ENCODE assay signal across 8 cellular contexts in genomic region chr12:70849265-70849960, GRCh38.
DNase-seq lines count a peak whose midpoint lies in the region; ATAC-seq and TF ChIP-seq lines count a peak whose summit lies in the region.

No MANE protein-coding gene starts in this region.

- no peak overlapping the region for H3K4me3 ChIP-seq in retinal pigment epithelial cell (ENCODE audit: low read length)

- TF ChIP-seq CTCF in retinal pigment epithelial cell (conservative IDR thresholded peaks at IDR 0.05; ENCODE audit: low read depth, low read length), result peak; percentile 53

- ATAC-seq in HG02623 (IDR thresholded peaks at IDR 0.05; ENCODE audit: unreplicated experiment), result no peak

- peak; percentile 6 for DNase-seq in NCI-H2227 (lab: John Stamatoyannopoulos, UW; ENCODE audit: unreplicated experiment)
- DNase-seq in NCI-H2227 treated with DMSO at 0.1 percent for 48 hours (lab: John Stamatoyannopoulos, UW), result no peak
- DNase-seq in NCI-H226, result peak; percentile 42
- DNase-seq in fibroblast of gingiva (ENCODE audit: low read depth), result peak; percentile 54
- DNase-seq in retinal pigment epithelial cell (ENCODE audit: low read depth), result peak; percentile 59
- no peak for DNase-seq in NCI-H1930 (lab: John Stamatoyannopoulos, UW)
- DNase-seq in T-helper 1 cell, result no peak

Comparison
In these comparisons a context has a peak if more than half of its experiments do, and no peak if none do; other contexts are left out.
1. DNase-seq: peak in NCI-H2227 (single experiment), NCI-H226 (single experiment), fibroblast of gingiva (single experiment) and retinal pigment epithelial cell (single experiment); none in NCI-H2227 treated with DMSO at 0.1 percent for 48 hours (single experiment), NCI-H1930 (0 of 2) and T-helper 1 cell (0 of 5).